Comparison of ENCODE assay signal across 8 cellular contexts in genomic region chr11:33692013-33692504, GRCh38.
A peak's percentile ranks its signal among the peaks of the same experiment; 100 is the strongest.
DNase-seq lines count a peak whose midpoint lies in the region; ATAC-seq lines count a peak whose summit lies in the region.

No MANE protein-coding gene starts in this region.

- H3K4me1 ChIP-seq in muscle layer of colon (ENCODE audit: insufficient read depth, low read length), result peaks cover 22% of the 10 kb centered on the region

- no peak overlapping the region for H3K9ac ChIP-seq in muscle layer of colon (ENCODE audit: low read length)

- no peaks in the 10 kb centered on the region for H3K9me3 ChIP-seq in muscle layer of colon (ENCODE audit: low read length)

- ATAC-seq in GM21786 (IDR thresholded peaks at IDR 0.05; ENCODE audit: unreplicated experiment), result no peak
- ATAC-seq in HG02759 (IDR thresholded peaks at IDR 0.05; ENCODE audit: unreplicated experiment), result no peak
- ATAC-seq in HG03097 (IDR thresholded peaks at IDR 0.05; ENCODE audit: low FRiP score, unreplicated experiment), result no peak

- no peaks in the 10 kb centered on the region for H3K27me3 ChIP-seq in muscle layer of colon (ENCODE audit: control insufficient read depth in 1 of 2, insufficient read depth in 2 of 2, low read length in 2 of 2)

- no peak overlapping the region for H3K4me3 ChIP-seq in muscle layer of colon (ENCODE audit: low read depth in 1 of 2, low read length in 2 of 2)

- H3K27ac ChIP-seq in epithelial cell of prostate (peak overlapping the region; percentile 100), muscle layer of colon (ENCODE audit: low read depth, low read length) (peak overlapping the region; percentile 3)

- DNase-seq in DMS153 treated with DMSO at 0.1 percent for 48 hours (lab: John Stamatoyannopoulos, UW; ENCODE audit: unreplicated experiment), result peak; percentile 85
- peak; percentile 72 for DNase-seq in NCI-H774 (lab: John Stamatoyannopoulos, UW)
- peak; percentile 92 for DNase-seq in epithelial cell of prostate (ENCODE audit: low read depth, low spot score)
- DNase-seq in central memory CD4-positive, alpha-beta T cell, result no peak

- H3K36me3 ChIP-seq in muscle layer of colon (ENCODE audit: insufficient read depth, low read length), result no peaks in the 10 kb centered on the region
